1 cellular context compared by ENCODE assay signal in the genomic region with DNA sequence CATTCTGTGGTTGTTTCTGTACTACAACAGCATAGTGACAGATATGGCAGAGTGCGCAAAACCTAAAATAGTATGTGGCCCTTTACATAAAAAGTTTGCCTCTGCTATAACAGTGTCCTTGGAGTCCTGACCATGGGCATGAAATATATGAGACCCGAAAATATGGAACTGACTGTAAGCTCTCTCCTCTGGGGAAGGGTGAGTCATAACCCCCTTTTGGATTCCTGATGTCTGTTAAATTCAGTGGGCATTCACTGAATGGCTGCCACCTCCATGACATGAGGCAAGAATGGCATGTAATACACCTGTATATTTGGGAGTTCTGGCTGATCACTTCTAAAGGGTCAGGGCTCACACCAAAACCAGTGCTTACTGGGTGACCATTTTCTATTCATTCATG.
TF ChIP-seq lines count a peak whose summit lies in the region.

No MANE protein-coding gene starts in this region.

TF ChIP-seq in GM12878, 131 proteins besides CTCF, POLR2A, EP300 and RAD21:
- TF ChIP-seq IRF4 (IDR thresholded peaks at IDR 0.05; ENCODE audit: low read depth, low read length) (no peak), ZBTB33 (IDR thresholded peaks at IDR 0.05) (no peak), YY1 (IDR thresholded peaks at IDR 0.05; ENCODE audit: low read depth, low read length) (no peak), SIN3A (IDR thresholded peaks at IDR 0.05; ENCODE audit: low read depth, low read length) (no peak), RFX5 (IDR thresholded peaks at IDR 0.05; ENCODE audit: low read depth, low read length) (no peak), ZNF207 (IDR thresholded peaks at IDR 0.05; ENCODE audit: borderline replicate concordance) (no peak), TARDBP (IDR thresholded peaks at IDR 0.05; ENCODE audit: borderline replicate concordance) (no peak), HDAC6 (IDR thresholded peaks at IDR 0.05; ENCODE audit: unreplicated experiment) (no peak)
